18 cellular contexts compared by ENCODE assay signal in genomic region chr6:22247916-22248482, GRCh38. TPM values are rescaled to one million over a fixed set of nuclear protein-coding genes. Genes with fewer than 3 reads are reported as not detected.
DNase-seq lines count a peak whose midpoint lies in the region; ATAC-seq and TF ChIP-seq lines count a peak whose summit lies in the region.
"Had no signal": no experiment of that assay in that cellular context is flagged by ENCODE, and none has a peak within 500 bp of the region (broad histone marks: within the 10 kb centered on the region; RNA-seq: fewer than 3 reads in every experiment).

No MANE protein-coding gene starts in this region.

- H3K4me2 ChIP-seq in BLaER1 = peak overlapping the region; percentile 51
- H3K4me2 ChIP-seq in Loucy (ENCODE audit: low read depth, low read length, poor library complexity, severe bottlenecking) = peak overlapping the region; percentile 34

- H3K9ac ChIP-seq in BLaER1 (no peak overlapping the region), Loucy (ENCODE audit: low read depth, low read length, poor library complexity, severe bottlenecking) (no peak overlapping the region), endodermal cell (ENCODE audit: extremely low read depth, low read length, poor library complexity, severe bottlenecking) (no peak overlapping the region)

- no peak overlapping the region for H2AFZ ChIP-seq in Loucy (ENCODE audit: low read length)

- H3K27ac ChIP-seq in BLaER1 (no peak overlapping the region), endodermal cell (ENCODE audit: low read depth, low read length) (no peak overlapping the region)
- H3K27ac ChIP-seq: coronary artery, right lobe of liver, SJCRH30 had no signal

- H3K4me1 ChIP-seq in BLaER1 (peaks cover 8% of the 10 kb centered on the region), Loucy (ENCODE audit: insufficient read depth, low read length, poor library complexity, severe bottlenecking) (peaks cover 19% of the 10 kb centered on the region), endodermal cell (ENCODE audit: control insufficient read depth, insufficient read depth, low read length) (peaks cover 9% of the 10 kb centered on the region)
- H3K4me1 ChIP-seq: right lobe of liver had no signal

- H3K9me2 ChIP-seq in Loucy (replicated peaks; ENCODE audit: low read depth, low read length) = no peaks in the 10 kb centered on the region

- H3K4me3 Mint-ChIP-seq in endodermal cell (no peak overlapping the region), nephron (no peak overlapping the region)
- H3K4me3 Mint-ChIP-seq in activated CD4-positive, alpha-beta T cell treated with anti-CD3 and anti-CD28 coated beads, Interleukin-2, amount 10 ng/mL, durations not matched to agents 24 days and 14 days = no peak overlapping the region
- H3K4me3 Mint-ChIP-seq: activated CD4-positive, alpha-beta memory T cell treated with anti-CD3 and anti-CD28 coated beads for 36 hours; activated T-helper 1 cell treated with anti-CD3 and anti-CD28 coated beads, Interleukin-12 subunit alpha, Interleukin-12 subunit beta, Interleukin-2, Interleukin-4 antibody, amounts not matched to agents 30 ng/mL and 10 ng/mL and 1 ng/mL, durations not matched to agents 14 hours and 24 hours and 36 hours had no signal

- peaks cover 51% of the 10 kb centered on the region for H3K4me1 Mint-ChIP-seq in endodermal cell
- peaks cover 33% of the 10 kb centered on the region for H3K4me1 Mint-ChIP-seq in nephron
- H3K4me1 Mint-ChIP-seq in activated CD4-positive, alpha-beta T cell treated with anti-CD3 and anti-CD28 coated beads, Interleukin-2, amount 10 ng/mL, durations not matched to agents 24 days and 14 days = no peaks in the 10 kb centered on the region

- H3K27me3 ChIP-seq in BLaER1 (no peaks in the 10 kb centered on the region), Loucy (ENCODE audit: insufficient read depth, low read length, poor library complexity, severe bottlenecking) (no peaks in the 10 kb centered on the region), endodermal cell (ENCODE audit: control insufficient read depth, insufficient read depth, low read length, poor library complexity, severe bottlenecking) (no peaks in the 10 kb centered on the region)
- H3K27me3 ChIP-seq: right lobe of liver, SJCRH30 had no signal

- H3K36me3 ChIP-seq in BLaER1 (no peaks in the 10 kb centered on the region), Loucy (ENCODE audit: insufficient read depth, low read length) (no peaks in the 10 kb centered on the region), endodermal cell (ENCODE audit: control insufficient read depth, insufficient read depth, low read length) (no peaks in the 10 kb centered on the region)
- H3K36me3 ChIP-seq: right lobe of liver, SJCRH30 had no signal

- ATAC-seq in HG03565 (IDR thresholded peaks at IDR 0.05; ENCODE audit: unreplicated experiment) = no peak

- H3K9me3 Mint-ChIP-seq in endodermal cell (peaks cover 13% of the 10 kb centered on the region), nephron (peaks cover 21% of the 10 kb centered on the region)
- no peaks in the 10 kb centered on the region for H3K9me3 Mint-ChIP-seq in activated CD4-positive, alpha-beta T cell treated with anti-CD3 and anti-CD28 coated beads, Interleukin-2, amount 10 ng/mL, durations not matched to agents 24 days and 14 days

- H3K36me3 Mint-ChIP-seq in endodermal cell (ENCODE audit: low read depth) = no peaks in the 10 kb centered on the region
- peaks cover 8% of the 10 kb centered on the region for H3K36me3 Mint-ChIP-seq in nephron (ENCODE audit: low read depth)
- H3K36me3 Mint-ChIP-seq in activated CD4-positive, alpha-beta T cell treated with anti-CD3 and anti-CD28 coated beads, Interleukin-2, amount 10 ng/mL, durations not matched to agents 24 days and 14 days (ENCODE audit: low read depth) = no peaks in the 10 kb centered on the region
- H3K36me3 Mint-ChIP-seq: activated CD4-positive, alpha-beta memory T cell treated with anti-CD3 and anti-CD28 coated beads for 36 hours had no signal

- H4K20me1 ChIP-seq in BLaER1 (no peaks in the 10 kb centered on the region), Loucy (ENCODE audit: insufficient read depth, low read length, poor library complexity, severe bottlenecking) (no peaks in the 10 kb centered on the region)

- DNase-seq in endodermal cell (no peak), NCI-H446 treated with DMSO at 0.1 percent for 48 hours (lab: John Stamatoyannopoulos, UW) (no peak), GM03348 (ENCODE audit: low spot score) (no peak)
- DNase-seq in activated CD4-positive, alpha-beta T cell treated with anti-CD3 and anti-CD28 coated beads, Interleukin-2, amount 10 ng/mL, durations not matched to agents 24 days and 14 days = no peak
- DNase-seq: activated CD4-positive, alpha-beta memory T cell treated with anti-CD3 and anti-CD28 coated beads for 36 hours; H7; NCI-H1092; NCI-H2171 treated with DMSO at 0.1 percent for 48 hours; right lobe of liver; SJCRH30 had no signal

- intact Hi-C loops in activated CD4-positive, alpha-beta T cell treated with anti-CD3 and anti-CD28 coated beads, Interleukin-2, amount 10 ng/mL, durations not matched to agents 24 days and 14 days (cut with micrococcal nuclease) = no loop called here

- peaks cover 3% of the 10 kb centered on the region; the same call in 1 of the 2 replicates for H3F3A ChIP-seq in Loucy (ENCODE audit: low read depth)

- no peaks in the 10 kb centered on the region for H3K79me2 ChIP-seq in Loucy (ENCODE audit: insufficient read depth, low read length)

- H3K4me3 ChIP-seq in BLaER1 (no peak overlapping the region), Loucy (ENCODE audit: low read length, poor library complexity, severe bottlenecking) (no peak overlapping the region), endodermal cell (ENCODE audit: low read length) (no peak overlapping the region)
- H3K4me3 ChIP-seq: coronary artery, right lobe of liver, SJCRH30 had no signal

- WGBS in endodermal cell (ENCODE audit: insufficient coverage in 1 of 2, insufficient read length in 1 of 2), 2 experiments = 92 to 93% methylated on average over 2 to 4 of the region's 4 CpGs

- TF ChIP-seq CTCF in Loucy (conservative IDR thresholded peaks at IDR 0.05; ENCODE audit: low read length) (no peak), endodermal cell (conservative IDR thresholded peaks at IDR 0.05) (no peak), nephron (IDR thresholded peaks at IDR 0.05; ENCODE audit: unreplicated experiment in 3 of 3) (no peak)

- H3K27ac Mint-ChIP-seq in endodermal cell (peak overlapping the region; percentile 52), nephron (peak overlapping the region; percentile 20 to 66 (median 51))
- H3K27ac Mint-ChIP-seq in activated CD4-positive, alpha-beta T cell treated with anti-CD3 and anti-CD28 coated beads, Interleukin-2, amount 10 ng/mL, durations not matched to agents 24 days and 14 days = no peak overlapping the region
- H3K27ac Mint-ChIP-seq: activated CD4-positive, alpha-beta memory T cell treated with anti-CD3 and anti-CD28 coated beads for 36 hours; activated T-helper 1 cell treated with anti-CD3 and anti-CD28 coated beads, Interleukin-12 subunit alpha, Interleukin-12 subunit beta, Interleukin-2, Interleukin-4 antibody, amounts not matched to agents 30 ng/mL and 10 ng/mL and 1 ng/mL, durations not matched to agents 14 hours and 24 hours and 36 hours had no signal

- H3K27me3 Mint-ChIP-seq in endodermal cell (ENCODE audit: insufficient read depth) = peaks cover 13% of the 10 kb centered on the region
- no peaks in the 10 kb centered on the region for H3K27me3 Mint-ChIP-seq in nephron (ENCODE audit: low read depth)
- no peaks in the 10 kb centered on the region for H3K27me3 Mint-ChIP-seq in activated CD4-positive, alpha-beta T cell treated with anti-CD3 and anti-CD28 coated beads, Interleukin-2, amount 10 ng/mL, durations not matched to agents 24 days and 14 days
- H3K27me3 Mint-ChIP-seq: activated CD4-positive, alpha-beta memory T cell treated with anti-CD3 and anti-CD28 coated beads for 36 hours had no signal

- H3K9me3 ChIP-seq in BLaER1 = no peaks in the 10 kb centered on the region
- H3K9me3 ChIP-seq in Loucy (ENCODE audit: insufficient read depth, low read depth, low read length) = no peaks in the 10 kb centered on the region
- peaks cover 9% of the 10 kb centered on the region for H3K9me3 ChIP-seq in endodermal cell (ENCODE audit: control insufficient read depth, low read length)
- H3K9me3 ChIP-seq: right lobe of liver, SJCRH30 had no signal

RNA-seq across cellular contexts. Expression of gene PRL, which starts 48.8 kb away (rescaled TPM):
- not detected for total RNA-seq in endodermal cell
- polyA plus RNA-seq in endodermal cell (2013, experiment 1 of 2) = 0.25 TPM
- not detected for polyA plus RNA-seq in endodermal cell (2013, experiment 2 of 2)
- not detected in 2 replicates for total RNA-seq in activated CD4-positive, alpha-beta T cell treated with anti-CD3 and anti-CD28 coated beads, Interleukin-2, amount 10 ng/mL, durations not matched to agents 24 days and 14 days
- total RNA-seq: activated CD4-positive, alpha-beta memory T cell treated with anti-CD3 and anti-CD28 coated beads for 36 hours; activated T-helper 1 cell treated with anti-CD3 and anti-CD28 coated beads, Interleukin-12 subunit alpha, Interleukin-12 subunit beta, Interleukin-2, Interleukin-4 antibody, amounts not matched to agents 30 ng/mL and 10 ng/mL and 1 ng/mL, durations not matched to agents 14 hours and 24 hours and 36 hours; H7; liver; right lobe of liver had no signal
- polyA plus RNA-seq: esophagus, liver had no signal
